ENCODE assay signal across 8 cellular contexts in the genomic region with DNA sequence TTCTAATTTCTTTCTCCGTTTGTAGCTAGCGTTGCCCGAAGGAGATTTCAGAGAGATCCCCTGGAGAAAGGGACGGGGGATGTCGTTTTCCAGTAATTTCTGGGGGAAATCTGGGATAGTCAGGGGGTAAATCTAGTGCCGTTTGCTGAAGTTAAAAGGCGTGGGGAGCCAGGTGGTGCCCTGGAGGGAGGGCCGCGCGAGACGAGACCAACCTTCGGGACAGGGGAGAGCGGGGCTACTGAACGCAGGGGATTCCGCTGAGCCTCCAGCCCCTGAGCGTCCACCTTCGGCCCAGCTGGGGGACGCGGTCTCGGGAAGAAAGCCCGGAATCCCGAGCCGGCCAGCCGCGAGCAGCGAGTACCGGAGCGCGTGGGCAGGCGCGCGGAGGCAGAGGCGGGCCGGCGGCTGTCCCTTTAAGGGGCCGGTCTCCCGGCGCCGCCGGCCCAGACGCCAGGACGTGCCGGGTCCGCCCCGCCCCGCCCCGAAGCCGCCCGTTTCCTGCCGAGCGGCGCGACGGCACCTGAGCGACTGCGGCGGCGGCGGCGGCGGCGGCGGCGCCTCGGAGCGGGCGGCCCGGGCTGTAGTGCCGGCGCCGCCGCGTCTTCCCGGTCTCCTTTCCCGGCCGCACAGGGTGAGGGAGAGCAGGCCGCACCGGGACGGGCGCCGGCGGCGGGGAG. TPM values are rescaled to one million over a fixed set of nuclear protein-coding genes. Genes with fewer than 3 reads are reported as not detected.
A peak's percentile ranks its signal among the peaks of the same experiment; 100 is the strongest.
DNase-seq lines count a peak whose midpoint lies in the region; ATAC-seq and TF ChIP-seq lines count a peak whose summit lies in the region.

A gene with protein sequence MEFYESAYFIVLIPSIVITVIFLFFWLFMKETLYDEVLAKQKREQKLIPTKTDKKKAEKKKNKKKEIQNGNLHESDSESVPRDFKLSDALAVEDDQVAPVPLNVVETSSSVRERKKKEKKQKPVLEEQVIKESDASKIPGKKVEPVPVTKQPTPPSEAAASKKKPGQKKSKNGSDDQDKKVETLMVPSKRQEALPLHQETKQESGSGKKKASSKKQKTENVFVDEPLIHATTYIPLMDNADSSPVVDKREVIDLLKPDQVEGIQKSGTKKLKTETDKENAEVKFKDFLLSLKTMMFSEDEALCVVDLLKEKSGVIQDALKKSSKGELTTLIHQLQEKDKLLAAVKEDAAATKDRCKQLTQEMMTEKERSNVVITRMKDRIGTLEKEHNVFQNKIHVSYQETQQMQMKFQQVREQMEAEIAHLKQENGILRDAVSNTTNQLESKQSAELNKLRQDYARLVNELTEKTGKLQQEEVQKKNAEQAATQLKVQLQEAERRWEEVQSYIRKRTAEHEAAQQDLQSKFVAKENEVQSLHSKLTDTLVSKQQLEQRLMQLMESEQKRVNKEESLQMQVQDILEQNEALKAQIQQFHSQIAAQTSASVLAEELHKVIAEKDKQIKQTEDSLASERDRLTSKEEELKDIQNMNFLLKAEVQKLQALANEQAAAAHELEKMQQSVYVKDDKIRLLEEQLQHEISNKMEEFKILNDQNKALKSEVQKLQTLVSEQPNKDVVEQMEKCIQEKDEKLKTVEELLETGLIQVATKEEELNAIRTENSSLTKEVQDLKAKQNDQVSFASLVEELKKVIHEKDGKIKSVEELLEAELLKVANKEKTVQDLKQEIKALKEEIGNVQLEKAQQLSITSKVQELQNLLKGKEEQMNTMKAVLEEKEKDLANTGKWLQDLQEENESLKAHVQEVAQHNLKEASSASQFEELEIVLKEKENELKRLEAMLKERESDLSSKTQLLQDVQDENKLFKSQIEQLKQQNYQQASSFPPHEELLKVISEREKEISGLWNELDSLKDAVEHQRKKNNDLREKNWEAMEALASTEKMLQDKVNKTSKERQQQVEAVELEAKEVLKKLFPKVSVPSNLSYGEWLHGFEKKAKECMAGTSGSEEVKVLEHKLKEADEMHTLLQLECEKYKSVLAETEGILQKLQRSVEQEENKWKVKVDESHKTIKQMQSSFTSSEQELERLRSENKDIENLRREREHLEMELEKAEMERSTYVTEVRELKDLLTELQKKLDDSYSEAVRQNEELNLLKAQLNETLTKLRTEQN (N-terminal part only) (plus strand): TSS at position 484 of the 677 bp plus-strand sequence. CDS start 31,842 bp downstream, outside the sequence.

- DNase-seq in Ammon's horn (ENCODE audit: low spot score) (peak; percentile 87), NCI-H526 treated with DMSO at 0.1 percent for 48 hours (lab: John Stamatoyannopoulos, UW) (peak; percentile 74), dorsolateral prefrontal cortex (peak; percentile 53 to 87 (median 73)), lower leg skin (ENCODE audit: low spot score in 2 of 2) (peak; percentile 58 to 95)
- DNase-seq in activated CD4-positive, alpha-beta T cell treated with anti-CD3 and anti-CD28 coated beads, Interleukin-2, amount 50 U/mL, for 48 hours, result peak; percentile 82 to 86
- peak; percentile 69 to 84 for DNase-seq in stimulated activated CD4-positive, alpha-beta T cell treated with anti-CD3 and anti-CD28 coated beads, Interleukin-4, amount 100 ng/mL, for 48 hours (ENCODE audit: low read depth in 2 of 2)

- peak within 1 kb of the TSS; percentile 51 to 94 (median 87) for H3K27ac ChIP-seq in dorsolateral prefrontal cortex

- H3K27me3 ChIP-seq in dorsolateral prefrontal cortex, result no peaks in the 10 kb centered on the region

- WGBS in lower leg skin, 2 donors, result 0 to 1% methylated on average over 16 to 64 of the region's 83 CpGs

- peak; percentile 42 for ATAC-seq in HG03378 (IDR thresholded peaks at IDR 0.05; ENCODE audit: unreplicated experiment)

- TF ChIP-seq CTCF in dorsolateral prefrontal cortex (IDR thresholded peaks at IDR 0.05 in 54 of 56, conservative IDR thresholded peaks at IDR 0.05 in 2 of 56; ENCODE audit: low read depth in 1 of 56, partially characterized antibody in 56 of 56) (peak in 6 of 56 donors; percentile 8 to 22 (median 16)), lower leg skin (IDR thresholded peaks at IDR 0.05) (no peak)

- H3K4me3 ChIP-seq in dorsolateral prefrontal cortex (peak within 1 kb of the TSS; percentile 71 to 98 (median 91)), lower leg skin (ENCODE audit: low read depth, poor library complexity, severe bottlenecking) (peak within 1 kb of the TSS; percentile 95)

- intact Hi-C loops in dorsolateral prefrontal cortex (cut with DNase I) (loop anchor here (5.0 to 10.0 kb wide), 2 partner anchors 125 to 168 kb away; partner anchors contain the start of gene ATG14 (in 1 of the 2)), lower leg skin (cut with DNase I; ENCODE audit: low total_unique reads) (no loop called here)

- TF ChIP-seq POLR2A in GM19099 (IDR thresholded peaks at IDR 0.05; ENCODE audit: extremely low read depth, insufficient read length, low read depth) (peak; percentile 74), lower leg skin (IDR thresholded peaks at IDR 0.05) (no peak)

RNA-seq across cellular contexts. Expression of the gene that starts here (rescaled TPM):
- total RNA-seq in dorsolateral prefrontal cortex (100 to 1,000 TPM in 117 of 120 experiments, 10 to 100 TPM in 3; 93.3 to 193 (median 136) TPM), lower leg skin (100 to 1,000 TPM in 3 of 4 donors, 10 to 100 TPM in 1; 97.7 to 117 (median 106) TPM)

Comparison
In these comparisons a context has a peak if more than half of its experiments do, and no peak if none do; other contexts are left out.
1. Peak in every context shown above with its lines: DNase-seq, ATAC-seq, H3K4me3 ChIP-seq and H3K27ac ChIP-seq.